8 cellular contexts compared by ENCODE assay signal in genomic region chr1:43836267-43836951, GRCh38.
DNase-seq lines count a peak whose midpoint lies in the region; ATAC-seq lines count a peak whose summit lies in the region.

No MANE protein-coding gene starts in this region.

- peak; percentile 84 for DNase-seq in HK-2 (ENCODE audit: unreplicated experiment)
- peak; percentile 95 for DNase-seq in NCI-H748 treated with DMSO at 0.1 percent for 48 hours (lab: John Stamatoyannopoulos, UW)
- peak; percentile 19 for DNase-seq in activated CD8-positive, alpha-beta memory T cell treated with anti-CD3 and anti-CD28 coated beads, Interleukin-2, amount 50 U/mL, for 24 hours (ENCODE audit: extremely low read depth)
- DNase-seq in left ventricle myocardium superior = peak; percentile 76
- peak; percentile 57 for DNase-seq in stimulated activated CD8-positive, alpha-beta memory T cell treated with anti-CD3 and anti-CD28 coated beads, Interleukin-12 subunit alpha, Interleukin-12 subunit beta, amount 100 ng/mL, for 4 hours (ENCODE audit: low read depth)
- DNase-seq in DMS114 treated with DMSO at 0.1 percent for 48 hours (lab: John Stamatoyannopoulos, UW; ENCODE audit: unreplicated experiment) = no peak
- DNase-seq in mesenteric fat pad (ENCODE audit: low spot score) = no peak

- ATAC-seq in GM18520 (IDR thresholded peaks at IDR 0.05; ENCODE audit: unreplicated experiment) (peak; percentile 36), left ventricle myocardium superior (peak; percentile 86)

- intact Hi-C loops in left ventricle myocardium superior (cut with micrococcal nuclease) = no loop called here

Comparison
In these comparisons a context has a peak if more than half of its experiments do, and no peak if none do; other contexts are left out.
1. DNase-seq: peak in HK-2 (single experiment), NCI-H748 treated with DMSO at 0.1 percent for 48 hours (single experiment), activated CD8-positive, alpha-beta memory T cell treated with anti-CD3 and anti-CD28 coated beads, Interleukin-2, amount 50 U/mL, for 24 hours (single experiment), left ventricle myocardium superior (single experiment) and stimulated activated CD8-positive, alpha-beta memory T cell treated with anti-CD3 and anti-CD28 coated beads, Interleukin-12 subunit alpha, Interleukin-12 subunit beta, amount 100 ng/mL, for 4 hours (single experiment); none in DMS114 treated with DMSO at 0.1 percent for 48 hours (single experiment) and mesenteric fat pad (single experiment).